ENCODE assay signal across 12 cellular contexts in the genomic region with DNA sequence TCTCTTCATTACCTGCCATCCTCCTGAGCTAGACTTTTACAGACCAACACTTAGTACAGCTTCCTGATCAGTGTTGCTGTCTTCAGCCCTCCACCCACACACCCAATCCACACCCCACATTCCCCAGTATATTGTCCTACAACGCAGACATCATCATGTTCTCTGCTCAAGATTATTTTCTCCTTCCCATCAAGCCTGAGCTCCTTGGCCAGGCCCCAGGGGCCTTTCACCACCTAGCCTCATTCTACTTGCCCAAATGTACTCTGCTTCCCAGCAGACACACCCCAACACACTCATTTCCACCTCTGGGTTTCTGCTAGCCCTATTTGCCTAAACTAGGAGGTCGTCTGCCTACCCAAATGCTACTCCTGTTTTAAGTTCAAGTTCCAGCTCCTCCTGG. TPM values are rescaled to one million over a fixed set of nuclear protein-coding genes. Genes with fewer than 3 reads are reported as not detected.
A peak's percentile ranks its signal among the peaks of the same experiment; 100 is the strongest.
DNase-seq lines count a peak whose midpoint lies in the region; ATAC-seq, FAIRE-seq and TF ChIP-seq lines count a peak whose summit lies in the region.
"Had no signal": no experiment of that assay in that cellular context is flagged by ENCODE, and none has a peak within 500 bp of the region (broad histone marks: within the 10 kb centered on the region; RNA-seq: fewer than 3 reads in every experiment).

No MANE protein-coding gene starts in this region.

- H3K36me3 Mint-ChIP-seq in T-helper 17 cell (ENCODE audit: low read depth), result no peaks in the 10 kb centered on the region

- DNase-seq in GM12892 (ENCODE audit: insufficient read length), result no peak
- DNase-seq in T-helper 17 cell, result no peak
- DNase-seq in fibroblast of pulmonary artery (ENCODE audit: low read depth), result peak; percentile 36
- no peak for DNase-seq in mesenteric fat pad (ENCODE audit: low spot score)
- no peak for DNase-seq in putamen (ENCODE audit: low spot score)
- DNase-seq in H54 (ENCODE audit: insufficient read length, low spot score), result no peak
- DNase-seq: DMS79, NCI-H1092, right lobe of liver had no signal

- H3K9ac ChIP-seq in skeletal muscle tissue (ENCODE audit: low read depth in 1 of 3, low read length in 3 of 3), result peak overlapping the region in 1 of 3 donors; percentile 1

- no peaks in the 10 kb centered on the region for H3K27me3 Mint-ChIP-seq in T-helper 17 cell

- FAIRE-seq in GM12892 (lab: Jason Lieb, UNC), result peak; percentile 78
- no peak for FAIRE-seq in H54 (lab: Jason Lieb, UNC)

- H3K4me3 ChIP-seq in fibroblast of pulmonary artery (replicated peaks; ENCODE audit: low read depth, low read length) (no peak overlapping the region), skeletal muscle tissue (ENCODE audit: low read length in 3 of 3) (no peak overlapping the region)
- H3K4me3 ChIP-seq: HAP-1, right lobe of liver had no signal

- ATAC-seq in T-helper 17 cell (no peak), HG03354 (IDR thresholded peaks at IDR 0.05; ENCODE audit: poor library complexity, severe bottlenecking, unreplicated experiment) (no peak)
- ATAC-seq: right lobe of liver had no signal

- H3K9me3 ChIP-seq in T-helper 17 cell (ENCODE audit: control insufficient read depth, low read length, poor library complexity, severe bottlenecking) (no peaks in the 10 kb centered on the region), skeletal muscle tissue (ENCODE audit: control insufficient read depth in 3 of 3, low read length in 3 of 3) (no peaks in the 10 kb centered on the region)
- H3K9me3 ChIP-seq: HAP-1, right lobe of liver had no signal

- H3K4me1 Mint-ChIP-seq in T-helper 17 cell, result peaks cover 32% of the 10 kb centered on the region

- peaks cover 0 to 2% (median 0%) of the 10 kb centered on the region in 3 donors for H3K36me3 ChIP-seq in skeletal muscle tissue (ENCODE audit: control insufficient read depth in 3 of 3, insufficient read depth in 3 of 3, low read length in 3 of 3)
- H3K36me3 ChIP-seq: HAP-1, right lobe of liver had no signal

- no peak for TF ChIP-seq CTCF in fibroblast of pulmonary artery (IDR thresholded peaks at IDR 0.05; ENCODE audit: low read length, missing control alignments)

- peak overlapping the region; percentile 29 for H3K27ac ChIP-seq in skeletal muscle tissue (ENCODE audit: low read depth, low read length)
- H3K27ac ChIP-seq: right lobe of liver had no signal

- H3K27me3 ChIP-seq in skeletal muscle tissue (ENCODE audit: control insufficient read depth in 3 of 3, insufficient read depth in 3 of 3, low read length in 3 of 3), result no peaks in the 10 kb centered on the region
- H3K27me3 ChIP-seq: right lobe of liver had no signal

- TF ChIP-seq POLR2A in GM12892 (IDR thresholded peaks at IDR 0.05; ENCODE audit: low read depth, low read length) (no peak), H54 (IDR thresholded peaks at IDR 0.05; ENCODE audit: low read depth, low read length) (no peak)

- H3K4me1 ChIP-seq in skeletal muscle tissue (ENCODE audit: control insufficient read depth in 3 of 3, insufficient read depth in 3 of 3, low read length in 3 of 3), result peaks cover 48 to 93% (median 73%) of the 10 kb centered on the region in 3 donors

- H3K27ac Mint-ChIP-seq in T-helper 17 cell, result peak overlapping the region; percentile 97

- H3K4me3 Mint-ChIP-seq in T-helper 17 cell, result peak overlapping the region; percentile 60

RNA-seq across cellular contexts. Expression of gene DAPK2, which starts 37.0 kb away (rescaled TPM):
- 8.3 TPM for polyA plus RNA-seq in GM12892 (2012; ENCODE audit: missing spikeins)
- total RNA-seq in T-helper 17 cell (1 to 10 TPM; 1.6 to 2.7 TPM), skeletal muscle tissue (2.6 TPM), mesenteric fat pad (18.1 TPM)
